Comparison of ENCODE assay signal across 9 cellular contexts in genomic region chr10:84360634-84361365, GRCh38. TPM values are rescaled to one million over a fixed set of nuclear protein-coding genes. Genes with fewer than 3 reads are reported as not detected.
DNase-seq lines count a peak whose midpoint lies in the region; ATAC-seq and TF ChIP-seq lines count a peak whose summit lies in the region.
"Had no signal": no experiment of that assay in that cellular context is flagged by ENCODE, and none has a peak within 500 bp of the region (broad histone marks: within the 10 kb centered on the region; RNA-seq: fewer than 3 reads in every experiment).

No MANE protein-coding gene starts in this region.

- H3K27me3 ChIP-seq in heart left ventricle = no peaks in the 10 kb centered on the region

- no peak overlapping the region for H3K4me3 Mint-ChIP-seq in WTC11

- peaks cover 27% of the 10 kb centered on the region for H3K4me1 Mint-ChIP-seq in WTC11

- H3K9me3 Mint-ChIP-seq in WTC11 = no peaks in the 10 kb centered on the region; the same call in 1 of the 2 replicates

- no peaks in the 10 kb centered on the region for H3K9me3 ChIP-seq in heart left ventricle

- WGBS in heart left ventricle, 4 donors = 33 to 35% (median 34%) methylated on average over 6 of the region's 6 CpGs

- intact Hi-C loops in heart left ventricle (cut with DNase I) = no loop called here

- ATAC-seq in WTC11 (peak; percentile 52; the same call in 1 of the 2 replicates), heart left ventricle (peak in 2 of 4 donors; percentile 39 to 41), GM21367 (IDR thresholded peaks at IDR 0.05; ENCODE audit: unreplicated experiment) (no peak)

- H3K27me3 Mint-ChIP-seq in WTC11 (ENCODE audit: low read depth) = no peaks in the 10 kb centered on the region

- H3K4me3 ChIP-seq in heart left ventricle = peak overlapping the region in 9 of 12 donors; percentile 6 to 46 (median 30)

- H3K4me1 ChIP-seq in heart left ventricle = peaks cover 0 to 70% (median 24%) of the 10 kb centered on the region in 12 donors

- TF ChIP-seq POLR2A in heart left ventricle (IDR thresholded peaks at IDR 0.05) = no peak

- H3K36me3 ChIP-seq in heart left ventricle = no peaks in the 10 kb centered on the region

- H3K27ac Mint-ChIP-seq in WTC11 = peak overlapping the region; percentile 87

- TF ChIP-seq CTCF in WTC11 (IDR thresholded peaks at IDR 0.05) = no peak
- TF ChIP-seq CTCF in heart left ventricle (IDR thresholded peaks at IDR 0.05) = peak in 1 of 12 donors; percentile 7
- no peak for TF ChIP-seq CTCF in GM10266 (IDR thresholded peaks at IDR 0.05; ENCODE audit: control insufficient read depth, insufficient read depth, low read depth, missing control alignments)

- CTCF ChIA-PET in WTC11 (lab: Charles Lee) = interaction anchor here (0.9 to 1.2 kb wide), 3 partner anchors 9 to 176 kb away, joined by 3 to 10 read pairs (median 3); no protein-coding TSS in a partner anchor

- peak overlapping the region in 5 of 12 donors; percentile 1 to 54 (median 11) for H3K27ac ChIP-seq in heart left ventricle

- H3K36me3 Mint-ChIP-seq in WTC11 = no peaks in the 10 kb centered on the region

- POLR2A ChIA-PET in WTC11 (lab: Charles Lee) = no interaction called here

- DNase-seq in EH (ENCODE audit: low read depth) (peak; percentile 63), WTC11 (ENCODE audit: low spot score) (no peak), heart left ventricle (no peak), retina (peak; percentile 11), GM10266 (ENCODE audit: extremely low spot score) (no peak), NCI-H2029 (lab: John Stamatoyannopoulos, UW) (no peak), superior temporal gyrus (ENCODE audit: extremely low spot score) (no peak)
- DNase-seq: posterior cingulate gyrus had no signal

TF ChIP-seq in WTC11, 78 proteins besides CTCF, POLR2A, EP300 and RAD21:
- TF ChIP-seq RELA (CRISPR knock-in tag; IDR thresholded peaks at IDR 0.05; ENCODE audit: borderline replicate concordance) = no peak
- no peak for TF ChIP-seq GTF2I (CRISPR knock-in tag; conservative IDR thresholded peaks at IDR 0.05)
- no peak for TF ChIP-seq ZNF317 (CRISPR knock-in tag; IDR thresholded peaks at IDR 0.05; ENCODE audit: borderline replicate concordance, low read depth)
- TF ChIP-seq, protein P1, sequence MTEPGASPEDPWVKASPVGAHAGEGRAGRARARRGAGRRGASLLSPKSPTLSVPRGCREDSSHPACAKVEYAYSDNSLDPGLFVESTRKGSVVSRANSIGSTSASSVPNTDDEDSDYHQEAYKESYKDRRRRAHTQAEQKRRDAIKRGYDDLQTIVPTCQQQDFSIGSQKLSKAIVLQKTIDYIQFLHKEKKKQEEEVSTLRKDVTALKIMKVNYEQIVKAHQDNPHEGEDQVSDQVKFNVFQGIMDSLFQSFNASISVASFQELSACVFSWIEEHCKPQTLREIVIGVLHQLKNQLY (CRISPR knock-in tag; IDR thresholded peaks at IDR 0.05) = no peak
- no peak for TF ChIP-seq HMGA2 (CRISPR knock-in tag; IDR thresholded peaks at IDR 0.05)
- TF ChIP-seq ETV6 (CRISPR knock-in tag; IDR thresholded peaks at IDR 0.05) = no peak
- no peak for TF ChIP-seq EMX1 (CRISPR knock-in tag; IDR thresholded peaks at IDR 0.05)

RNA-seq across cellular contexts. Expression of gene CCSER2, which starts 32.4 kb away (rescaled TPM):
- total RNA-seq in WTC11 (2021) (21.4 to 30.6 TPM (median 22.7 TPM) in 3 replicates), heart left ventricle (100 to 1,000 TPM; 101 to 244 (median 161) TPM)
- 10 to 100 TPM; 32.4 to 72.0 TPM for polyA plus RNA-seq in heart left ventricle

Comparison
In these comparisons a context has a peak if more than half of its experiments do, and no peak if none do; other contexts are left out.
1. DNase-seq: peak in EH (single experiment) and retina (single experiment); none in WTC11 (single experiment), heart left ventricle (0 of 5), GM10266 (single experiment), NCI-H2029 (single experiment) and superior temporal gyrus (single experiment).